8 cellular contexts compared by ENCODE assay signal in the genomic region with DNA sequence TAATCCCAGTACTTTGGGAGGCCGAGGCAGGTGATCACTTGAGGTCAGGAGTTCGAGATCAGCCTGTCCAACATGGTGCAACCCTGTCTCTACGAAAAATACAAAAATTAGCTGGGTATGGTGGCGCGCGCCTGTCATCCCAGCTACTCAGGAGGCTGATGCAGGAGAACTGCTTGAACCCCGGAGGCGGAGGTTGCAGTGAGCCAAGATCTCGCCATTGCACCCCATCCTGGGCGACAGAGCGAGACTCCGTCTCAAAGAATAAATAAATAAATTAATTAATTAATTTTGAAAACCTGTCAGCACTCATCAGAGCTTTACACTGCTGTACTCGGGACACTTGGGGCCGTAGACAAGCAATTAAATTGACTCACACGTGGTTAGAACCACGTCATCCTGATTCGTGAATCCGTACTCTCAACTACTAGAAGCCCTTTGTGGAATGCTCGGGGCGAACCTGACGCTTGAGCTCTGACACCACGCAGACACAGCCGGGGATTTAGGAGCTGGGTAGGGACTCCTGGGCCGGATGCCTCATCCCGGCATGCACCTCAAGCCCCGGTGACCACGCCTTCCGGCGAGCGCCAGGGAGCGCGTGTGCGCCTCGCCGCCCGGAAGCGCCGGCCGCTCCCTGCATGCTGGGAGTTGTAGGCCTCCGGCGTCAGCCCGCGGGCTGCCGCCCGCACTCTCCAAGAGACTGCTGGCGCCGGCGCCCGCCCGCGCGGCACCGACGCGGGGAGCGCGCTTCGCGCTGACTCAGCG. TPM values are rescaled to one million over a fixed set of nuclear protein-coding genes. Genes with fewer than 3 reads are reported as not detected.
A peak's percentile ranks its signal among the peaks of the same experiment; 100 is the strongest.
DNase-seq lines count a peak whose midpoint lies in the region; ATAC-seq and TF ChIP-seq lines count a peak whose summit lies in the region.

A gene with protein sequence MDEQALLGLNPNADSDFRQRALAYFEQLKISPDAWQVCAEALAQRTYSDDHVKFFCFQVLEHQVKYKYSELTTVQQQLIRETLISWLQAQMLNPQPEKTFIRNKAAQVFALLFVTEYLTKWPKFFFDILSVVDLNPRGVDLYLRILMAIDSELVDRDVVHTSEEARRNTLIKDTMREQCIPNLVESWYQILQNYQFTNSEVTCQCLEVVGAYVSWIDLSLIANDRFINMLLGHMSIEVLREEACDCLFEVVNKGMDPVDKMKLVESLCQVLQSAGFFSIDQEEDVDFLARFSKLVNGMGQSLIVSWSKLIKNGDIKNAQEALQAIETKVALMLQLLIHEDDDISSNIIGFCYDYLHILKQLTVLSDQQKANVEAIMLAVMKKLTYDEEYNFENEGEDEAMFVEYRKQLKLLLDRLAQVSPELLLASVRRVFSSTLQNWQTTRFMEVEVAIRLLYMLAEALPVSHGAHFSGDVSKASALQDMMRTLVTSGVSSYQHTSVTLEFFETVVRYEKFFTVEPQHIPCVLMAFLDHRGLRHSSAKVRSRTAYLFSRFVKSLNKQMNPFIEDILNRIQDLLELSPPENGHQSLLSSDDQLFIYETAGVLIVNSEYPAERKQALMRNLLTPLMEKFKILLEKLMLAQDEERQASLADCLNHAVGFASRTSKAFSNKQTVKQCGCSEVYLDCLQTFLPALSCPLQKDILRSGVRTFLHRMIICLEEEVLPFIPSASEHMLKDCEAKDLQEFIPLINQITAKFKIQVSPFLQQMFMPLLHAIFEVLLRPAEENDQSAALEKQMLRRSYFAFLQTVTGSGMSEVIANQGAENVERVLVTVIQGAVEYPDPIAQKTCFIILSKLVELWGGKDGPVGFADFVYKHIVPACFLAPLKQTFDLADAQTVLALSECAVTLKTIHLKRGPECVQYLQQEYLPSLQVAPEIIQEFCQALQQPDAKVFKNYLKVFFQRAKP (plus strand): TSS at position 685 of the 762 bp plus-strand sequence. CDS start 5,644 bp downstream, outside the sequence.

- TF ChIP-seq CTCF in Calu3 (IDR thresholded peaks at IDR 0.05; ENCODE audit: unreplicated experiment) (no peak), endodermal cell (conservative IDR thresholded peaks at IDR 0.05) (no peak)

- 0 out of 2 replicates have a peak, but pooled peaks cover 1% of the 10 kb centered on the region for H3K36me3 ChIP-seq in HUES48 (ENCODE audit: control insufficient read depth, insufficient read depth, low read length)
- peaks cover 4% of the 10 kb centered on the region for H3K36me3 ChIP-seq in NT2/D1 (ENCODE audit: insufficient read depth, insufficient read length, low read length)
- H3K36me3 ChIP-seq in endodermal cell (ENCODE audit: control insufficient read depth, insufficient read depth, low read length): peaks cover 2% of the 10 kb centered on the region

- peak within 1 kb of the TSS; percentile 99 for H3K4me3 ChIP-seq in HUES48 (ENCODE audit: low read depth, low read length)
- H3K4me3 ChIP-seq in NT2/D1 (ENCODE audit: insufficient read length, low read depth): peak within 1 kb of the TSS; percentile 97
- peak within 1 kb of the TSS; percentile 99 for H3K4me3 ChIP-seq in endodermal cell (ENCODE audit: low read length)

- H3K9me3 ChIP-seq in HUES48 (ENCODE audit: control insufficient read depth, insufficient read depth, low read length): no peaks in the 10 kb centered on the region
- no peaks in the 10 kb centered on the region for H3K9me3 ChIP-seq in NT2/D1 (ENCODE audit: insufficient read depth, low read length)
- H3K9me3 ChIP-seq in endodermal cell (ENCODE audit: control insufficient read depth, low read length): no peaks in the 10 kb centered on the region

- DNase-seq in Calu3 (peak; percentile 97), NT2/D1 (ENCODE audit: low read depth, low spot score) (peak; percentile 98), endodermal cell (peak; percentile 99), mesenteric fat pad (ENCODE audit: low spot score) (peak; percentile 98)
- peak; percentile 73 for DNase-seq in activated CD8-positive, alpha-beta memory T cell treated with anti-CD3 and anti-CD28 coated beads, Interleukin-2, amount 50 U/mL, for 24 hours (ENCODE audit: extremely low read depth)
- DNase-seq in stimulated activated CD8-positive, alpha-beta memory T cell treated with anti-CD3 and anti-CD28 coated beads, Interleukin-15, amount 100 ng/mL, for 4 hours (ENCODE audit: low read depth in 2 of 2): peak; percentile 86 to 91

- peak; percentile 93 for ATAC-seq in GM21423 (IDR thresholded peaks at IDR 0.05; ENCODE audit: unreplicated experiment)

- H3K27me3 Mint-ChIP-seq in Calu3 (ENCODE audit: unreplicated experiment) (no peaks in the 10 kb centered on the region), endodermal cell (ENCODE audit: insufficient read depth) (no peaks in the 10 kb centered on the region)

- intact Hi-C loops in Calu3 (cut with micrococcal nuclease; ENCODE audit: unreplicated experiment): no loop called here

- H3K9me3 Mint-ChIP-seq in Calu3 (ENCODE audit: low read depth, unreplicated experiment) (no peaks in the 10 kb centered on the region), endodermal cell (no peaks in the 10 kb centered on the region)

- H3K27ac ChIP-seq in HUES48 (ENCODE audit: low read depth, low read length) (peak within 1 kb of the TSS; percentile 98), endodermal cell (ENCODE audit: low read depth, low read length) (peak within 1 kb of the TSS; percentile 98)

- H3K4me1 Mint-ChIP-seq in Calu3 (ENCODE audit: low read depth, unreplicated experiment) (peaks cover 19% of the 10 kb centered on the region), endodermal cell (peaks cover 15% of the 10 kb centered on the region)

- peaks cover 10% of the 10 kb centered on the region for H3K4me1 ChIP-seq in HUES48 (ENCODE audit: control insufficient read depth, insufficient read depth, low read length)
- no peaks in the 10 kb centered on the region for H3K4me1 ChIP-seq in NT2/D1 (ENCODE audit: insufficient read depth, insufficient read length)
- no peaks in the 10 kb centered on the region for H3K4me1 ChIP-seq in endodermal cell (ENCODE audit: control insufficient read depth, insufficient read depth, low read length)

- H3K9ac ChIP-seq in HUES48 (ENCODE audit: low read depth, low read length) (peak within 1 kb of the TSS; percentile 98), NT2/D1 (ENCODE audit: insufficient read length, low read depth) (peak within 1 kb of the TSS; percentile 98), endodermal cell (ENCODE audit: extremely low read depth, low read length, poor library complexity, severe bottlenecking) (peak within 1 kb of the TSS; percentile 93)

- WGBS in endodermal cell (ENCODE audit: insufficient coverage in 1 of 2, insufficient read length in 1 of 2), 2 experiments: 16 to 47% methylated on average over 19 to 59 of the region's 60 CpGs

- H3K27me3 ChIP-seq in HUES48 (ENCODE audit: control insufficient read depth, insufficient read depth, low read length) (no peaks in the 10 kb centered on the region), NT2/D1 (ENCODE audit: insufficient read depth, insufficient read length) (no peaks in the 10 kb centered on the region), endodermal cell (ENCODE audit: control insufficient read depth, insufficient read depth, low read length, poor library complexity, severe bottlenecking) (no peaks in the 10 kb centered on the region)

- H3K36me3 Mint-ChIP-seq in Calu3 (ENCODE audit: insufficient read depth, unreplicated experiment) (peaks cover 51% of the 10 kb centered on the region), endodermal cell (ENCODE audit: low read depth) (peaks cover under 1% of the 10 kb centered on the region)

- TSS peak; percentile 90 for BruUV-seq in Calu3 (replicated peaks; lab: Mats Ljungman, UMichigan)

- H3K4me3 Mint-ChIP-seq in Calu3 (ENCODE audit: low read depth, unreplicated experiment) (peak within 1 kb of the TSS; percentile 99), endodermal cell (peak within 1 kb of the TSS; percentile 92)

- CTCF ChIA-PET in Calu3 (lab: Charles Lee): interaction anchor here (0.9 kb wide), 1 partner anchor 560 kb away, joined by 3 read pairs; no protein-coding TSS in a partner anchor

- peak within 1 kb of the TSS; percentile 99 for H3K27ac Mint-ChIP-seq in Calu3 (ENCODE audit: unreplicated experiment)
- H3K27ac Mint-ChIP-seq in endodermal cell: peak within 1 kb of the TSS; percentile 99

RNA-seq across cellular contexts. Expression of the gene that starts here (rescaled TPM):
- total RNA-seq in Calu3 (2022) (125 and 140 TPM in 2 replicates), endodermal cell (100 to 1,000 TPM in 1 of 2 donors, 10 to 100 TPM in 1; 94.9 to 100 TPM), mesenteric fat pad (96.1 TPM)
- polyA plus RNA-seq in endodermal cell (2013, experiment 1 of 2): 70.8 TPM
- 56.6 TPM for polyA plus RNA-seq in endodermal cell (2013, experiment 2 of 2)

Comparison
In these comparisons a context has a peak if more than half of its experiments do, and no peak if none do; other contexts are left out.
1. Peak in every context shown above with its lines: DNase-seq, ATAC-seq, H3K4me3 ChIP-seq and H3K27ac ChIP-seq.